ENCODE assay signal across 16 cellular contexts in the genomic region with DNA sequence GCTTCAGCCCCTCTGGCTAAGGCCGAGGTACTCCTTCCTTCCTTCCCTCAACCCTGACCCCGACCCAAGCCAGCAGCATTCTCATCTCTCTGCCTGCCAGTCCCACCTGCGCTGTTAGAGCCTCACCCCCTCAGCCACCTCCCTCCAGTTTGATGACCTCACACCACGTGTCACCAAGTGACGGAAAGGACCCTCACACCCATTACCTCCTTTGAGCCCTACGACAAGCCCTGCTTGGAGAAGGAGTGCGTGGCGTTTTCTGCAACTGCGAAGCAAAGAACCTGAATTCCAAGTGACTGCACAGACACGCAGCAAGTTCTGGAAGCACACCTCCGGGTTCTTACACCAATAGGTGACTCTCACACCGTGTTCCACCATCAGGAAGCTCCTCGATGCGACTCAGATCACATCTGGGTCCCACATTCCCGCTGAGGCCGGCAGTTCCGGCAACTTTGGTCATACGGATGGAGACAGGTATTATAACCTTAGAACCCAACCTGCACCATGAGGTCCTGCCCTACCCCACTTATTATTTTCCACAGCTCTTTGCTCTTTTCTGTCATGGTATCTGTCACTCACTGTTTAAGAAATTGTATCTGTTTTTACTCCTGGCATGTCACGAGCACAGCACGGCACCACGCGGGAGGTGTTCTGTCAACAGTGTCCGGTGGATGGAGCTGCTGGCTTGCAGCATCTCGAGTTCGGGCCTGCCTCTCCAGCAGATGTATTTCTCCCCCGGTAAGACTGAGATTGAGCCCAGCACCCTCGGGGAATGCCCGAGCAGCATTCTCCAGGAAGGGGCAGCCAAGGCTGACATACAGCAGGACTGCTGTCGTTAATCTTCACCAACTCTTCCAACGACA. TPM values are rescaled to one million over a fixed set of nuclear protein-coding genes. Genes with fewer than 3 reads are reported as not detected.
"Had no signal": no experiment of that assay in that cellular context is flagged by ENCODE, and none has a peak within 500 bp of the region (broad histone marks: within the 10 kb centered on the region; RNA-seq: fewer than 3 reads in every experiment).

No MANE protein-coding gene starts in this region.

- H3K4me3 Mint-ChIP-seq: activated B cell treated with CpG ODN at 0.5 μM for 24 hours; activated CD4-positive, alpha-beta memory T cell treated with anti-CD3 and anti-CD28 coated beads for 36 hours; activated CD4-positive, alpha-beta T cell treated with anti-CD3 and anti-CD28 coated beads, Interleukin-2, amount 10 ng/mL, durations not matched to agents 24 days and 14 days; activated naive CD8-positive, alpha-beta T cell treated with anti-CD3 and anti-CD28 coated beads, Interleukin-2, amount 50 U/mL, for 24 hours; activated T-cell treated with anti-CD3 and anti-CD28 coated beads, Interleukin-2, amount 50 U/mL, for 4 hours; T-helper 17 cell had no signal

- H3K9me3 Mint-ChIP-seq: activated B cell treated with CpG ODN at 0.5 μM for 24 hours; activated CD4-positive, alpha-beta memory T cell treated with anti-CD3 and anti-CD28 coated beads for 36 hours; activated CD4-positive, alpha-beta T cell treated with anti-CD3 and anti-CD28 coated beads, Interleukin-2, amount 10 ng/mL, durations not matched to agents 24 days and 14 days; activated naive CD4-positive, alpha-beta T cell treated with anti-CD3 and anti-CD28 coated beads, Interleukin-2, amount 50 U/mL, for 72 hours; activated naive CD8-positive, alpha-beta T cell treated with anti-CD3 and anti-CD28 coated beads, Interleukin-2, amount 50 U/mL, for 24 hours; activated T-cell treated with anti-CD3 and anti-CD28 coated beads, Interleukin-2, amount 50 U/mL, for 4 hours had no signal

- DNase-seq: activated B cell treated with CpG ODN at 0.5 μM for 24 hours; activated CD4-positive, alpha-beta T cell treated with anti-CD3 and anti-CD28 coated beads for 1 hour; activated T-cell treated with anti-CD3 and anti-CD28 coated beads, Interleukin-2, amount 50 U/mL, for 4 hours; amniotic stem cell; NCI-H1417 treated with DMSO at 0.1 percent for 48 hours; NCI-H510A treated with DMSO at 0.1 percent for 48 hours; T1000 had no signal

- H3K27ac Mint-ChIP-seq: activated B cell treated with CpG ODN at 0.5 μM for 24 hours; activated CD4-positive, alpha-beta memory T cell treated with anti-CD3 and anti-CD28 coated beads for 36 hours; activated CD4-positive, alpha-beta T cell treated with anti-CD3 and anti-CD28 coated beads, Interleukin-2, amount 10 ng/mL, durations not matched to agents 24 days and 14 days; activated naive CD4-positive, alpha-beta T cell treated with anti-CD3 and anti-CD28 coated beads, Interleukin-2, amount 50 U/mL, for 72 hours; activated naive CD8-positive, alpha-beta T cell treated with anti-CD3 and anti-CD28 coated beads, Interleukin-2, amount 50 U/mL, for 24 hours; T-helper 17 cell had no signal

- H3K4me1 Mint-ChIP-seq: activated B cell treated with CpG ODN at 0.5 μM for 24 hours; activated CD4-positive, alpha-beta T cell treated with anti-CD3 and anti-CD28 coated beads, Interleukin-2, amount 10 ng/mL, durations not matched to agents 24 days and 14 days; activated naive CD8-positive, alpha-beta T cell treated with anti-CD3 and anti-CD28 coated beads, Interleukin-2, amount 50 U/mL, for 24 hours; T-helper 17 cell had no signal

- H3K27me3 Mint-ChIP-seq: activated naive CD8-positive, alpha-beta T cell treated with anti-CD3 and anti-CD28 coated beads, Interleukin-2, amount 50 U/mL, for 24 hours had no signal

- H3K36me3 Mint-ChIP-seq: activated CD4-positive, alpha-beta memory T cell treated with anti-CD3 and anti-CD28 coated beads for 36 hours; activated naive CD4-positive, alpha-beta T cell treated with anti-CD3 and anti-CD28 coated beads, Interleukin-2, amount 50 U/mL, for 72 hours had no signal

RNA-seq across cellular contexts. Expression of a gene that starts 5.0 kb away (rescaled TPM):
- total RNA-seq: activated B cell treated with CpG ODN at 0.5 μM for 24 hours; activated CD4-positive, alpha-beta T cell treated with anti-CD3 and anti-CD28 coated beads, Interleukin-2, amount 10 ng/mL, durations not matched to agents 24 days and 14 days; activated naive CD4-positive, alpha-beta T cell treated with anti-CD3 and anti-CD28 coated beads, Interleukin-2, amount 50 U/mL, for 72 hours; bronchial epithelial cell; SJSA1; T-helper 17 cell had no signal

RNA-seq across cellular contexts. Expression of a gene that starts 43.7 kb away (rescaled TPM):
- total RNA-seq: activated CD4-positive, alpha-beta T cell treated with anti-CD3 and anti-CD28 coated beads, Interleukin-2, amount 10 ng/mL, durations not matched to agents 24 days and 14 days; activated naive CD4-positive, alpha-beta T cell treated with anti-CD3 and anti-CD28 coated beads, Interleukin-2, amount 50 U/mL, for 72 hours; ascending aorta; body of pancreas; SJSA1 had no signal
